Comparison of ENCODE assay signal across 12 cellular contexts in the genomic region with DNA sequence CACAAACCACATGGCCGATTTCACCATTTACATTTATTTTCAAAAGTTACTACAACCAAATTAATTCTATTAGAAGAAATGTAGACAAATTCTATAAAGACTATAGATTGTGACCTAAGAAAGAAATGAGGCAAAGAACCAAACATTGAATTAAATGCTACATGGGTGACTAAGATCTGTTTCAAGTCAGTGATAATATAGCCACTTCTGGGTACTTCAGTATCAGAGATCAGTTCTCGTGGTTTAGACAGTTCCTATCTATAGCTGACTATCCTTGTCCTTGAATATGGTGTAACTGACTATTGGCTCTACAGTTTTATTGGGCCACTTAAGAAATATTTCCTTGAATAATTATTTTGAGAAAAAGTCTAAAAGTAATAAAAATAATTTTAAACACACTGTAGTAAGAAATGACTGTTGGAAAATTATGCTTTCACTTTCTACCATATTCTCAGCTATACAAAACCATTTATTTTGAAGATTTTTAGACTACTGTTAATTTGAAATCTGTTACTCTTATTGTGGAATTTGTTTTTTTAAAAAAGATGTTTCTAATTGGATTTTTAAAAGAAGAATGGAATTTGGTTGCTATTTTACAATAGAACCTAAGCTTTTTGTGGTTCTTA. TPM values are rescaled to one million over a fixed set of nuclear protein-coding genes. Genes with fewer than 3 reads are reported as not detected.
DNase-seq lines count a peak whose midpoint lies in the region; ATAC-seq and TF ChIP-seq lines count a peak whose summit lies in the region.
"Had no signal": no experiment of that assay in that cellular context is flagged by ENCODE, and none has a peak within 500 bp of the region (broad histone marks: within the 10 kb centered on the region; RNA-seq: fewer than 3 reads in every experiment).

No MANE protein-coding gene starts in this region.

- H3K9ac ChIP-seq in Karpas-422 (ENCODE audit: low read length) (no peak overlapping the region), PC-3 (ENCODE audit: low read length) (no peak overlapping the region)

- H3K27me3 Mint-ChIP-seq in activated T-cell treated with anti-CD3 and anti-CD28 coated beads, Interleukin-2, amount 50 U/mL, for 4 hours (ENCODE audit: low read depth): no peaks in the 10 kb centered on the region
- H3K27me3 Mint-ChIP-seq in stimulated activated naive B cell treated with anti-CD40 and anti-IgM and Interleukin-4, amounts not matched to agents 10 μg/mL and 1 μg/mL and 100 μg/mL, for 72 hours: no peaks in the 10 kb centered on the region

- H3K36me3 ChIP-seq in Karpas-422 (ENCODE audit: insufficient read depth, low read length): peaks cover 28% of the 10 kb centered on the region
- H3K36me3 ChIP-seq in PC-3 (ENCODE audit: low read depth, low read length): no peaks in the 10 kb centered on the region; the same call in 1 of the 2 replicates
- H3K36me3 ChIP-seq: colonic mucosa, ovary had no signal

- no peak overlapping the region for H2AFZ ChIP-seq in Karpas-422 (ENCODE audit: low read length)
- H2AFZ ChIP-seq in PC-3 (ENCODE audit: low read length): no peak overlapping the region

- POLR2A ChIA-PET in PC-3 (lab: Charles Lee; ENCODE audit: unreplicated experiment): no interaction called here

- H3K4me3 Mint-ChIP-seq in activated T-cell treated with anti-CD3 and anti-CD28 coated beads, Interleukin-2, amount 50 U/mL, for 4 hours: no peak overlapping the region
- H3K4me3 Mint-ChIP-seq in stimulated activated naive B cell treated with anti-CD40 and anti-IgM and Interleukin-4, amounts not matched to agents 10 μg/mL and 1 μg/mL and 100 μg/mL, for 72 hours: no peak overlapping the region

- H3K27me3 ChIP-seq in Karpas-422 (ENCODE audit: low read length): no peaks in the 10 kb centered on the region
- H3K27me3 ChIP-seq in PC-3 (ENCODE audit: low read length): no peaks in the 10 kb centered on the region
- H3K27me3 ChIP-seq: colonic mucosa, ovary had no signal

- peaks cover 12% of the 10 kb centered on the region for H3K4me1 ChIP-seq in Karpas-422 (ENCODE audit: low read length)
- no peaks in the 10 kb centered on the region for H3K4me1 ChIP-seq in PC-3 (ENCODE audit: insufficient read depth, low read length)
- H3K4me1 ChIP-seq: colonic mucosa had no signal

- H4K20me1 ChIP-seq in Karpas-422 (ENCODE audit: insufficient read depth, low read depth, low read length) (no peaks in the 10 kb centered on the region), PC-3 (ENCODE audit: low read length) (no peaks in the 10 kb centered on the region)

- H3K4me2 ChIP-seq in Karpas-422 (ENCODE audit: low read depth, low read length, poor library complexity, severe bottlenecking) (peak overlapping the region; percentile 51), PC-3 (ENCODE audit: low read length) (no peak overlapping the region)

- H3K9me3 ChIP-seq in Karpas-422 (ENCODE audit: low read length) (no peaks in the 10 kb centered on the region), PC-3 (ENCODE audit: low read length) (no peaks in the 10 kb centered on the region)
- H3K9me3 ChIP-seq: colonic mucosa, ovary had no signal

- no peak for DNase-seq in activated T-cell treated with anti-CD3 and anti-CD28 coated beads, Interleukin-2, amount 50 U/mL, for 4 hours
- DNase-seq in activated T-cell treated with anti-CD3 and anti-CD28 coated beads, Interleukin-2, amount 50 U/mL, for 48 hours: no peak
- DNase-seq in Karpas-422: no peak
- DNase-seq in stimulated activated naive B cell treated with anti-CD40 and anti-IgM and Interleukin-4, amounts not matched to agents 10 μg/mL and 1 μg/mL and 100 μg/mL, for 72 hours: no peak
- no peak for DNase-seq in PC-3
- no peak for DNase-seq in mucosa of gallbladder (ENCODE audit: low spot score)
- no peak for DNase-seq in NCI-H2029 treated with DMSO at 0.1 percent for 48 hours (lab: John Stamatoyannopoulos, UW)
- DNase-seq: activated CD8-positive, alpha-beta memory T cell treated with anti-CD3 and anti-CD28 coated beads, Interleukin-2, amount 50 U/mL, for 48 hours; colonic mucosa; ovary had no signal

- H3K9me2 ChIP-seq in Karpas-422 (replicated peaks; ENCODE audit: insufficient read depth, low read length) (no peaks in the 10 kb centered on the region), PC-3 (replicated peaks; ENCODE audit: low read length) (no peaks in the 10 kb centered on the region)

- 0 out of 2 replicates have a peak overlapping the region, but pooled peaks have one; percentile 39 for H3K27ac ChIP-seq in Karpas-422 (ENCODE audit: low read length)
- H3K27ac ChIP-seq in PC-3 (ENCODE audit: low read length): no peak overlapping the region
- H3K27ac ChIP-seq: colonic mucosa, ovary, RWPE1 had no signal

- H3K79me2 ChIP-seq in Karpas-422 (ENCODE audit: low read length): peaks cover 10% of the 10 kb centered on the region
- H3K79me2 ChIP-seq in PC-3 (ENCODE audit: low read length): no peaks in the 10 kb centered on the region

- H3K27ac Mint-ChIP-seq in stimulated activated naive B cell treated with anti-CD40 and anti-IgM and Interleukin-4, amounts not matched to agents 10 μg/mL and 1 μg/mL and 100 μg/mL, for 72 hours: no peak overlapping the region

- no peaks in the 10 kb centered on the region for H3K9me3 Mint-ChIP-seq in activated T-cell treated with anti-CD3 and anti-CD28 coated beads, Interleukin-2, amount 50 U/mL, for 4 hours
- no peaks in the 10 kb centered on the region for H3K9me3 Mint-ChIP-seq in stimulated activated naive B cell treated with anti-CD40 and anti-IgM and Interleukin-4, amounts not matched to agents 10 μg/mL and 1 μg/mL and 100 μg/mL, for 72 hours

- BruUV-seq in PC-3 (replicated peaks; lab: Mats Ljungman, UMichigan): no TSS peak

- CTCF ChIA-PET in PC-3 (lab: Charles Lee): no interaction called here

- intact Hi-C loops in PC-3 (cut with micrococcal nuclease): no loop called here

- H3K4me1 Mint-ChIP-seq in activated T-cell treated with anti-CD3 and anti-CD28 coated beads, Interleukin-2, amount 50 U/mL, for 4 hours (ENCODE audit: low read depth): peaks cover 8% of the 10 kb centered on the region
- H3K4me1 Mint-ChIP-seq in stimulated activated naive B cell treated with anti-CD40 and anti-IgM and Interleukin-4, amounts not matched to agents 10 μg/mL and 1 μg/mL and 100 μg/mL, for 72 hours: peaks cover 3 to 15% of the 10 kb centered on the region in 2 donors

- H3F3A ChIP-seq in PC-3 (ENCODE audit: low read length, unreplicated experiment): no peaks in the 10 kb centered on the region

- ATAC-seq in activated T-cell treated with anti-CD3 and anti-CD28 coated beads, Interleukin-2, amount 50 U/mL, for 4 hours: peak; percentile 35 to 40
- peak; percentile 65 for ATAC-seq in HG02840 (IDR thresholded peaks at IDR 0.05; ENCODE audit: low FRiP score, unreplicated experiment)
- peak; percentile 57 to 68 for ATAC-seq in stimulated activated naive B cell treated with anti-CD40 and anti-IgM and Interleukin-4, amounts not matched to agents 10 μg/mL and 1 μg/mL and 100 μg/mL, for 72 hours (replicated peaks)
- ATAC-seq in PC-3: no peak

- no peak for TF ChIP-seq CTCF in PC-3 (conservative IDR thresholded peaks at IDR 0.05; ENCODE audit: low read depth, low read length)

- H3K4me3 ChIP-seq in Karpas-422 (ENCODE audit: low read length) (no peak overlapping the region), PC-3 (ENCODE audit: low read length) (no peak overlapping the region)
- H3K4me3 ChIP-seq: colonic mucosa, ovary had no signal

- H3K36me3 Mint-ChIP-seq in activated T-cell treated with anti-CD3 and anti-CD28 coated beads, Interleukin-2, amount 50 U/mL, for 4 hours (ENCODE audit: insufficient read depth): peaks cover 14% of the 10 kb centered on the region
- H3K36me3 Mint-ChIP-seq in stimulated activated naive B cell treated with anti-CD40 and anti-IgM and Interleukin-4, amounts not matched to agents 10 μg/mL and 1 μg/mL and 100 μg/mL, for 72 hours: peaks cover 12 to 23% of the 10 kb centered on the region in 2 donors

RNA-seq across cellular contexts. Expression of gene KCNMB3, which starts 14.1 kb away (rescaled TPM):
- under 1 TPM in 2 of 3 donors, not detected in 1; 0.15 to 0.34 TPM for total RNA-seq in activated T-cell treated with anti-CD3 and anti-CD28 coated beads, Interleukin-2, amount 50 U/mL, for 4 hours
- 17.1 and 28.3 TPM in 2 replicates for total RNA-seq in Karpas-422 (2014; rRNA removed; shearing (Covaris generic); ENCODE audit: low replicate concordance)
- total RNA-seq in PC-3 (2014; rRNA removed) (1.2 and 2.3 TPM in 2 replicates), mucosa of gallbladder (3.1 TPM)
